8 cellular contexts compared by ENCODE assay signal in genomic region chr7:74658171-74659004, GRCh38. TPM values are rescaled to one million over a fixed set of nuclear protein-coding genes. Genes with fewer than 3 reads are reported as not detected.
A peak's percentile ranks its signal among the peaks of the same experiment; 100 is the strongest.
DNase-seq lines count a peak whose midpoint lies in the region; ATAC-seq and TF ChIP-seq lines count a peak whose summit lies in the region.

No MANE protein-coding gene starts in this region.

- DNase-seq in A673 (ENCODE audit: low spot score) (peak; percentile 97), NCI-H2171 (lab: John Stamatoyannopoulos, UW) (peak; percentile 92), breast epithelium (ENCODE audit: low spot score in 2 of 2) (peak; percentile 89 to 91), iPS-NIHi11 (ENCODE audit: low spot score) (peak; percentile 96)

- H3K4me3 ChIP-seq in A673 (ENCODE audit: low read depth, low read length, poor library complexity, severe bottlenecking) = peak overlapping the region; percentile 100
- peak overlapping the region; percentile 75 for H3K4me3 ChIP-seq in WI38 (ENCODE audit: low read depth, low read length)
- H3K4me3 ChIP-seq in breast epithelium = peak overlapping the region; percentile 95 to 100 (median 99)
- peak overlapping the region; percentile 75 to 100 (median 99) for H3K4me3 ChIP-seq in skin epidermis

- H3K27ac ChIP-seq in A673 (ENCODE audit: low read depth, low read length, poor library complexity, severe bottlenecking) (peak overlapping the region; percentile 100), breast epithelium (peak overlapping the region; percentile 98), skin epidermis (peak overlapping the region; percentile 91 to 100 (median 99))

- POLR2A ChIA-PET in A673 (lab: Charles Lee; ENCODE audit: low non-redundant PET) = interaction anchor here (0.6 kb wide), 2 partner anchors 129 to 140 kb away, joined by 10 to 13 read pairs; no protein-coding TSS in a partner anchor

- CTCF ChIA-PET in A673 (lab: Charles Lee) = interaction anchor here (0.6 kb wide), 2 partner anchors 230 to 452 kb away, joined by 3 to 8 read pairs; no protein-coding TSS in a partner anchor

- ATAC-seq in GM18867 (IDR thresholded peaks at IDR 0.05; ENCODE audit: unreplicated experiment) (peak; percentile 63), HG03097 (IDR thresholded peaks at IDR 0.05; ENCODE audit: low FRiP score, unreplicated experiment) (peak; percentile 46)

- peaks cover 3% of the 10 kb centered on the region for H3K36me3 ChIP-seq in A673 (ENCODE audit: insufficient read depth, low read length, poor library complexity, severe bottlenecking)
- no peaks in the 10 kb centered on the region for H3K36me3 ChIP-seq in breast epithelium

- intact Hi-C loops in A673 (cut with micrococcal nuclease; ENCODE audit: unreplicated experiment) (loop anchor here (10.0 kb wide), 1 partner anchor 56 kb away; no protein-coding TSS in a partner anchor), breast epithelium (cut with DNase I; ENCODE audit: low total_unique reads) (loop anchor here (5.0 kb wide), 1 partner anchor 176 kb away; no protein-coding TSS in a partner anchor)

- no TSS peak for BruUV-seq in A673 (replicated peaks; lab: Mats Ljungman, UMichigan)

- H3K27me3 ChIP-seq in A673 (replicated peaks; ENCODE audit: insufficient read depth, low read depth, low read length, poor library complexity) = no peaks in the 10 kb centered on the region
- H3K27me3 ChIP-seq in breast epithelium = no peaks in the 10 kb centered on the region

- no peak for TF ChIP-seq POLR2A in breast epithelium (IDR thresholded peaks at IDR 0.05)

- no peak for TF ChIP-seq CTCF in A673 (conservative IDR thresholded peaks at IDR 0.05; ENCODE audit: low read depth, low read length)
- no peak for TF ChIP-seq CTCF in WI38 (IDR thresholded peaks at IDR 0.05; ENCODE audit: low read depth, low read length)
- no peak for TF ChIP-seq CTCF in breast epithelium (IDR thresholded peaks at IDR 0.05)

- H3K4me1 ChIP-seq in A673 (ENCODE audit: insufficient read depth, low read length, poor library complexity, severe bottlenecking) = peaks cover 19% of the 10 kb centered on the region
- peaks cover 0 to 23% of the 10 kb centered on the region in 2 donors for H3K4me1 ChIP-seq in breast epithelium

- no peaks in the 10 kb centered on the region for H3K9me3 ChIP-seq in A673 (ENCODE audit: low read depth, low read length, poor library complexity, severe bottlenecking)
- H3K9me3 ChIP-seq in breast epithelium = no peaks in the 10 kb centered on the region

RNA-seq across cellular contexts. Expression of gene GTF2I, which starts 0.9 kb away (rescaled TPM):
- total RNA-seq in A673 (2021) = 250 and 270 TPM in 2 replicates
- total RNA-seq in breast epithelium = 100 to 1,000 TPM; 133 to 241 (median 184) TPM

Comparison
In these comparisons a context has a peak if more than half of its experiments do, and no peak if none do; other contexts are left out.
1. Peak in every context shown above with its lines: DNase-seq, ATAC-seq, H3K4me3 ChIP-seq and H3K27ac ChIP-seq.